In the genomic region with DNA sequence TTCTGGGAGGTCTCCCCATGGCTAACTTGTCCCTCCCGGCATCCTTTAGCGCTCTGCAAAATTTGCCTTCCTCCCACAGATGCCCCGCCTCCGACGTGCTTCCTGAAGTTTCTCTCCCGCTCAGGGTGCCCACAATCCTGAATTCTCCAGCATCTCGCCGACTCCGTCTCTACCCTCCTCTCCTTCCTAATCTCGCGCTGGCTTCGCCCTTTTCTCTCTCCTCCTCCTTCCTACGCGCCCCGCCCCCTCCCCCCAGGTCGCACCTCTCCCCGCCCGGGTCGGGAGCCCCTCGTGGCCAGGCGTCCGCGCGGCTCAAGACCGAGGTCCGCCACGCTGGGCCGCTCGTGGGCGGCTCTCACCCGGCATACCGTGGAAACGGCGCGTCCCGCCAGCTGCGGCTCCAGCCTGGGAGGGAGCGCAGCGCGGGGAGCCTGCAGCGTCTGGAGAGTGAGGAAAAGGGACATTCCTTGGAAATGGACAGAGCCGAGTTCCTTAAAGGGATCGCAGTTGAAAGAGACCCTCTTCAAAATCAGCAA, we compare ENCODE assay signal across 9 cellular contexts. TPM values are rescaled to one million over a fixed set of nuclear protein-coding genes. Genes with fewer than 3 reads are reported as not detected.
A peak's percentile ranks its signal among the peaks of the same experiment; 100 is the strongest.
DNase-seq lines count a peak whose midpoint lies in the region; ATAC-seq and TF ChIP-seq lines count a peak whose summit lies in the region.
"Had no signal": no experiment of that assay in that cellular context is flagged by ENCODE, and none has a peak within 500 bp of the region (broad histone marks: within the 10 kb centered on the region; RNA-seq: fewer than 3 reads in every experiment).

No MANE protein-coding gene starts in this region.

- H3K4me1 ChIP-seq in esophagus squamous epithelium (peaks cover 8 to 58% (median 29%) of the 10 kb centered on the region in 3 donors), osteoblast (ENCODE audit: insufficient read depth, low read length) (peaks cover 26% of the 10 kb centered on the region)

- H4K20me1 ChIP-seq in osteoblast (ENCODE audit: insufficient read depth, low read length), result no peaks in the 10 kb centered on the region

- POLR2A ChIA-PET in BJ (lab: Charles Lee), result interaction anchor here (0.6 kb wide), 1 partner anchor 10 kb away, joined by 5 read pairs; no protein-coding TSS in a partner anchor

- intact Hi-C loops in esophagus squamous epithelium (cut with DNase I), result no loop called here

- peak overlapping the region; percentile 89 for H3K4me2 ChIP-seq in osteoblast (ENCODE audit: insufficient read depth, low read length)

- H3K4me3 ChIP-seq in BJ (ENCODE audit: low read depth, low read length), result peak overlapping the region; percentile 52
- H3K4me3 ChIP-seq in esophagus squamous epithelium, result peak overlapping the region; percentile 29 to 55 (median 39)
- peak overlapping the region; percentile 79 for H3K4me3 ChIP-seq in osteoblast (ENCODE audit: insufficient read depth, low read length)

- CTCF ChIA-PET in BJ (lab: Yijun Ruan, JAX), result no interaction called here

- TF ChIP-seq CTCF in BJ (IDR thresholded peaks at IDR 0.05; ENCODE audit: insufficient read depth, low read depth, low read length) (0 out of 2 replicates have a peak, but pooled peaks have one; percentile 2), esophagus squamous epithelium (IDR thresholded peaks at IDR 0.05) (no peak), osteoblast (IDR thresholded peaks at IDR 0.05; ENCODE audit: extremely low read depth, low read depth, low read length) (no peak)

- peak overlapping the region; percentile 86 for H2AFZ ChIP-seq in osteoblast (ENCODE audit: low read length)

- H3K27me3 ChIP-seq in BJ (ENCODE audit: control insufficient read depth, insufficient read depth, low read length), result no peaks in the 10 kb centered on the region
- peaks cover 0 to 92% (median 17%) of the 10 kb centered on the region in 4 donors for H3K27me3 ChIP-seq in esophagus squamous epithelium
- no peaks in the 10 kb centered on the region for H3K27me3 ChIP-seq in osteoblast (ENCODE audit: insufficient read depth, low read length)

- H3K79me2 ChIP-seq in osteoblast (ENCODE audit: insufficient read depth, low read length), result no peaks in the 10 kb centered on the region

- H3K36me3 ChIP-seq in BJ (ENCODE audit: control insufficient read depth, insufficient read depth, low read length) (no peaks in the 10 kb centered on the region), esophagus squamous epithelium (no peaks in the 10 kb centered on the region), osteoblast (ENCODE audit: insufficient read depth, low read length) (no peaks in the 10 kb centered on the region)

- WGBS in esophagus squamous epithelium, 2 donors, result 2 to 5% methylated on average over 14 to 19 of the region's 43 CpGs

- no peak overlapping the region for H3K27ac ChIP-seq in esophagus squamous epithelium
- H3K27ac ChIP-seq in osteoblast (ENCODE audit: low read depth, low read length), result peak overlapping the region; percentile 11

- H3K9me3 ChIP-seq in esophagus squamous epithelium (no peaks in the 10 kb centered on the region), osteoblast (ENCODE audit: low read depth, low read length) (no peaks in the 10 kb centered on the region)

- DNase-seq in BJ (ENCODE audit: low read depth) (peak; percentile 24), NCI-H226 (peak; percentile 85), esophagus squamous epithelium (lab: John Stamatoyannopoulos, UW) (no peak), osteoblast (ENCODE audit: insufficient read length, low spot score, missing footprints) (peak; percentile 98), SW 1271 (lab: John Stamatoyannopoulos, UW) (no peak)
- no peak for DNase-seq in activated effector memory CD4-positive, alpha-beta T cell treated with anti-CD3 and anti-CD28 coated beads, Interleukin-2, amount 50 U/mL, for 16 hours
- DNase-seq: NCI-H446 had no signal

- ATAC-seq in GM19351 (IDR thresholded peaks at IDR 0.05; ENCODE audit: unreplicated experiment) (no peak), HG02798 (IDR thresholded peaks at IDR 0.05; ENCODE audit: poor library complexity, unreplicated experiment) (no peak)

- TF ChIP-seq POLR2A in esophagus squamous epithelium (IDR thresholded peaks at IDR 0.05), result no peak

RNA-seq across cellular contexts. Expression of a gene that starts 4.8 kb away (rescaled TPM):
- 1.8 and 2.7 TPM in 2 replicates for polyA plus RNA-seq in BJ (2011; rRNA removed)
- 1.2 and 2.2 TPM in 2 replicates for polyA minus RNA-seq in BJ (2011; rRNA and poly(A)+ RNA removed)
- total RNA-seq in esophagus squamous epithelium (1 to 10 TPM; 5.0 to 7.6 (median 6.0) TPM), osteoblast (5.3 and 7.2 TPM in 2 replicates)

Comparison
In these comparisons a context has a peak if more than half of its experiments do, and no peak if none do; other contexts are left out.
1. DNase-seq: peak in BJ (single experiment), NCI-H226 (single experiment) and osteoblast (single experiment); none in esophagus squamous epithelium (single experiment), activated effector memory CD4-positive, alpha-beta T cell treated with anti-CD3 and anti-CD28 coated beads, Interleukin-2, amount 50 U/mL, for 16 hours (single experiment) and SW 1271 (0 of 2).
2. Peak in every context shown above with its lines, with median percentiles within 50 percentile points of each other: H3K4me3 ChIP-seq.